In the genomic region with DNA sequence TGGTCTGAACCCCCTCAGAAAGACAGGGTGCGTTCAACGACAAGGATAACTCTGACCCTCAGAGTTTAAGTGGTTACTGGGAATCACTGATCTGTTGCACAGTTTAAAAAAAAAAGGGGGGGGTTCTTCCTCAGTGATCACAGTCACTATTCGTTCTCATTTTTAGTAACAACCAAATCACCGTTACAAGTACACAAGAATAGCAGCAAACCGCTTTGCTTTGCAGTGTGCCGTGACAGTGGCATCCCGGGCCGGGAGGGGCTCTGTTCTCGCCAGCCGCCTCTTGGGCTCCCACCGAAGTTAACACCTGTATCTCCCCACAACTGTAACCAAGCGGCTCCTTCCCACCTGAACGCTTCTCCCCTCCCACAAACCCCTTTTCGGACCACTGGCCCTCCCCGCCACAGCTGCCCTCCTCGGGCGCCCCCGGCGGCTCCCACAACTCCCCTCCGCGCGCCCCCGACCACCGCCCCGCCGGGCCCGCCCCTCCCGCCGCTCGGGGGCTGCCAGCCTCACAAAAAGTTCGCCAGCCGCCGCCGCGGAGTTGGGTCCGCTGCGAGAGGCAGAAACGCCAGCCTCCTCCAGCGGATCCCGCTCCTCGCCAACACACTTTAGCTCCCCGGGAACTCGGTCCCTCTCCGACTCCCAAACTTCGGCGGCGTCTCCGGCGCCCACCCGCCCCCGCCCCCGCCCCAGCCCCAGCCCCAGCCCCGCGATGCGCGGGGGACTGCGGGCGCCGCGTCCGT, we compare ENCODE assay signal across 8 cellular contexts. TPM values are rescaled to one million over a fixed set of nuclear protein-coding genes. Genes with fewer than 3 reads are reported as not detected.
DNase-seq lines count a peak whose midpoint lies in the region; ATAC-seq and TF ChIP-seq lines count a peak whose summit lies in the region.

No MANE protein-coding gene starts in this region.

- peak overlapping the region; percentile 66 for H3K4me3 ChIP-seq in OCI-LY1 (ENCODE audit: low read depth, low read length, poor library complexity, severe bottlenecking)

- H3K9me3 ChIP-seq in OCI-LY1 (ENCODE audit: low read length) = no peaks in the 10 kb centered on the region

- H3K9me3 Mint-ChIP-seq in progenitor cell of endocrine pancreas (ENCODE audit: low read depth) = no peaks in the 10 kb centered on the region

- H2AFZ ChIP-seq in OCI-LY1 (ENCODE audit: low read length) = no peak overlapping the region

- ATAC-seq in HG02759 (IDR thresholded peaks at IDR 0.05; ENCODE audit: unreplicated experiment) = peak; percentile 56
- no peak for ATAC-seq in Right ventricle myocardium superior (ENCODE audit: poor library complexity)

- TF ChIP-seq CTCF in OCI-LY1 (IDR thresholded peaks at IDR 0.05; ENCODE audit: low read length) (no peak), progenitor cell of endocrine pancreas (IDR thresholded peaks at IDR 0.05; ENCODE audit: unreplicated experiment) (peak; percentile 14)

- peak overlapping the region; percentile 74 for H3K9ac ChIP-seq in OCI-LY1 (ENCODE audit: low read length)

- H3K27me3 ChIP-seq in OCI-LY1 (ENCODE audit: insufficient read depth, low read length) = no peaks in the 10 kb centered on the region

- H3K4me1 ChIP-seq in OCI-LY1 (ENCODE audit: insufficient read depth, low read length, severe bottlenecking) = peaks cover 55% of the 10 kb centered on the region

- H3K4me3 Mint-ChIP-seq in progenitor cell of endocrine pancreas (ENCODE audit: low read depth) = peak overlapping the region; percentile 90

- peaks cover 29% of the 10 kb centered on the region for H3K4me1 Mint-ChIP-seq in progenitor cell of endocrine pancreas (ENCODE audit: low read depth)

- H3K27ac ChIP-seq in OCI-LY1 (ENCODE audit: low read depth, low read length, poor library complexity, severe bottlenecking) = peak overlapping the region; percentile 94

- no peaks in the 10 kb centered on the region for H3K27me3 Mint-ChIP-seq in progenitor cell of endocrine pancreas

- 0 out of 2 replicates have a peak, but pooled peaks cover 6% of the 10 kb centered on the region for H3K36me3 ChIP-seq in OCI-LY1 (ENCODE audit: insufficient read depth, low read length)

- peaks cover 5% of the 10 kb centered on the region; the same call in 1 of the 2 replicates for H3F3A ChIP-seq in OCI-LY1 (ENCODE audit: insufficient read depth, low read length)

- no peaks in the 10 kb centered on the region for H3K9me2 ChIP-seq in OCI-LY1 (ENCODE audit: low read depth, low read length)

- H3K36me3 Mint-ChIP-seq in progenitor cell of endocrine pancreas (ENCODE audit: insufficient read depth) = peaks cover 1% of the 10 kb centered on the region

- intact Hi-C loops in Right ventricle myocardium superior (cut with DNase I) = loop anchor here (5.0 to 10.0 kb wide), 2 partner anchors 225 to 242 kb away; partner anchors contain the start of gene ATG10

- H3K27ac Mint-ChIP-seq in progenitor cell of endocrine pancreas = peak overlapping the region; percentile 91

- peak overlapping the region; percentile 91 for H3K4me2 ChIP-seq in OCI-LY1 (ENCODE audit: low read length)

- peak; percentile 13 for DNase-seq in NCI-H1694 treated with DMSO at 0.1 percent for 48 hours (lab: John Stamatoyannopoulos, UW)
- DNase-seq in NCI-H1694 (lab: John Stamatoyannopoulos, UW) = no peak
- peak; percentile 33 for DNase-seq in activated gamma-delta T cell (lab: John Stamatoyannopoulos, UW)
- peak; percentile 60 for DNase-seq in Right ventricle myocardium superior
- peak; percentile 42 for DNase-seq in progenitor cell of endocrine pancreas (ENCODE audit: low spot score, unreplicated experiment)
- no peak for DNase-seq in kidney glomerular epithelial cell (lab: John Stamatoyannopoulos, UW)

- no peaks in the 10 kb centered on the region for H4K20me1 ChIP-seq in OCI-LY1 (ENCODE audit: insufficient read depth, low read length)

- peaks cover 48% of the 10 kb centered on the region for H3K79me2 ChIP-seq in OCI-LY1 (ENCODE audit: insufficient read depth, low read length)

RNA-seq across cellular contexts. Expression of gene SSBP2, which starts 1.2 kb away (rescaled TPM):
- total RNA-seq in Right ventricle myocardium superior (46.9 TPM), progenitor cell of endocrine pancreas (66.6 and 68.9 TPM in 2 replicates)

Comparison
In these comparisons a context has a peak if more than half of its experiments do, and no peak if none do; other contexts are left out.
1. DNase-seq: peak in NCI-H1694 treated with DMSO at 0.1 percent for 48 hours (single experiment), activated gamma-delta T cell (single experiment), Right ventricle myocardium superior (single experiment) and progenitor cell of endocrine pancreas (single experiment); none in NCI-H1694 (single experiment) and kidney glomerular epithelial cell (single experiment).